ENCODE assay signal across 8 cellular contexts in the genomic region with DNA sequence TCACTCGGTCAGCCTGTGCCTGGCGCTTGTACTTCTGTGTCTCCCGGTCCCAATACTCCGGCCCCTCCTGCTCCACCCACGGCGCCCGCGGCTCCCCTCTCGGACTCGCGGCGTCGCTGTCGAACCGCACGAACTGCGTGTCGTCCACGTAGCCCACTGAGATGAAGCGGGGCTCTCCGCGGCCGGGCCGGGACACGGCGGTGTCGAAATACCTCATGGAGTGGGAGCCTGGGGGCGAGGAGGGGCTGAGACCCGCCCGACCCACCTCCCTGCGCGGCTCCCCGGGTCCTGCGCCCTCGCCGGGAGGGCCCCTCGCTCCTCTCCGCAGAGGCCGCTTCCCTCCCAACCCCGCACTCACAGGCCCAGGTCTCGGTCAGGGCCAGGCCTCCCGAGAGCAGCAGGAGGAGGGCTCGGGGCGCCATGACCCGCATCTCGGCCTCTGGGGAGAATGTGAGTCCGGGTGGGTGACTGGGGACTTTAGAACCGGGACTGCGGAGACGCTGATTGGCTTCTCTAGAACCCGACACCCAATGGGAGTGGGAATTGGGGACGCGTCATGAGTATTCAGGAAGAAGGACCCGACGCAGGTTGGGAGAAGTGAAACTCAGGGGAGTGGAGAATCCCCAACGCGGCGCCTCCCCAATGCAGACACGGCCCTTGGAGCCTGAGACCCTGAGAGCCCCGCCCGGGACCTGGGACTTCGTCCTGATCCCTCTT. TPM values are rescaled to one million over a fixed set of nuclear protein-coding genes. Genes with fewer than 3 reads are reported as not detected.
DNase-seq lines count a peak whose midpoint lies in the region; ATAC-seq and TF ChIP-seq lines count a peak whose summit lies in the region.

Gene HLA-C (minus strand): TSS at position 452 of the 717 bp plus-strand sequence. CDS start 21 bp downstream, at position 431.

- peak within 1 kb of the TSS; percentile 98 to 99 for H3K27ac Mint-ChIP-seq in activated naive CD4-positive, alpha-beta T cell treated with anti-CD3 and anti-CD28 coated beads, Interleukin-2, amount 50 U/mL, for 72 hours

- peaks cover 19 to 27% of the 10 kb centered on the region in 2 experiments; a peak in 2 of 3 replicates for H3K36me3 ChIP-seq in HEK293 (ENCODE audit: control insufficient read depth in 2 of 2, insufficient read depth in 1 of 2, low read length in 2 of 2)

- H3K27ac ChIP-seq in HEK293 (ENCODE audit: extremely low read depth, low read depth, low read length) (peak within 1 kb of the TSS; percentile 81), temporal lobe (ENCODE audit: low read depth, low read length) (peak within 1 kb of the TSS; percentile 56)

- H3K36me3 Mint-ChIP-seq in activated naive CD4-positive, alpha-beta T cell treated with anti-CD3 and anti-CD28 coated beads, Interleukin-2, amount 50 U/mL, for 72 hours, result peaks cover 35 to 37% of the 10 kb centered on the region in 2 donors

- H3K9me3 Mint-ChIP-seq in activated naive CD4-positive, alpha-beta T cell treated with anti-CD3 and anti-CD28 coated beads, Interleukin-2, amount 50 U/mL, for 72 hours, result no peaks in the 10 kb centered on the region

- H3K4me1 ChIP-seq in HEK293 (ENCODE audit: control insufficient read depth, insufficient read depth, low read length), result no peaks in the 10 kb centered on the region

- ATAC-seq in activated naive CD4-positive, alpha-beta T cell treated with anti-CD3 and anti-CD28 coated beads, Interleukin-2, amount 50 U/mL, for 72 hours, result peak; percentile 84 to 91
- peak; percentile 98 for ATAC-seq in omental fat pad (ENCODE audit: low FRiP score)

- peak within 1 kb of the TSS; percentile 88 for H3K4me3 ChIP-seq in HEK293 (ENCODE audit: low read depth, low read length)

- POLR2A ChIA-PET in HEK293 (lab: Yijun Ruan, JAX), result no interaction called here

- CTCF ChIA-PET in HEK293 (lab: Yijun Ruan, JAX), result no interaction called here

- no peaks in the 10 kb centered on the region for H3K9me3 ChIP-seq in HEK293 (ENCODE audit: control insufficient read depth, insufficient read depth, low read depth, low read length)

- peak; percentile 78 for DNase-seq in GF-D8 (lab: John Stamatoyannopoulos, UW)
- peak; percentile 94 for DNase-seq in MV-4-11 (lab: John Stamatoyannopoulos, UW)
- DNase-seq in SKM-1 (lab: John Stamatoyannopoulos, UW; ENCODE audit: unreplicated experiment), result peak; percentile 97
- peak; percentile 77 to 94 for DNase-seq in activated naive CD4-positive, alpha-beta T cell treated with anti-CD3 and anti-CD28 coated beads, Interleukin-2, amount 50 U/mL, for 72 hours (ENCODE audit: low spot score in 2 of 2)
- peak; percentile 93 for DNase-seq in glomerular visceral epithelial cell (ENCODE audit: extremely low spot score)
- DNase-seq in omental fat pad (ENCODE audit: low spot score), result peak; percentile 83

- TF ChIP-seq CTCF in HEK293 (tag by site-specific recombination; IDR thresholded peaks at IDR 0.05), result peak; percentile 75
- TF ChIP-seq CTCF in omental fat pad (IDR thresholded peaks at IDR 0.05), result no peak

TF ChIP-seq in HEK293, 187 proteins besides CTCF, POLR2A, EP300 and RAD21 (continues in another document):
- peak; percentile 57 for TF ChIP-seq ZFHX2 (tag by site-specific recombination; conservative IDR thresholded peaks at IDR 0.05)
- 0 out of 2 replicates have a peak, but pooled peaks have one; percentile 26 for TF ChIP-seq HOXC10 (CRISPR knock-in tag; IDR thresholded peaks at IDR 0.05)
- no peak for TF ChIP-seq ZFP41 (tag by site-specific recombination; IDR thresholded peaks at IDR 0.05; ENCODE audit: borderline replicate concordance)
- peak; percentile 49; the same call in 1 of the 2 replicates for TF ChIP-seq EGR2 (tag by site-specific recombination; IDR thresholded peaks at IDR 0.05; ENCODE audit: low read depth)
- TF ChIP-seq BCL11B (tag by site-specific recombination; IDR thresholded peaks at IDR 0.05; ENCODE audit: low read depth), result peak; percentile 72; the same call in 1 of the 2 replicates
- no peak for TF ChIP-seq ZNF112 (tag by site-specific recombination; IDR thresholded peaks at IDR 0.05)
- no peak for TF ChIP-seq KLF7 (tag by site-specific recombination; IDR thresholded peaks at IDR 0.05; ENCODE audit: borderline replicate concordance)
- TF ChIP-seq ZBTB20 (tag by site-specific recombination; IDR thresholded peaks at IDR 0.05), result peak; percentile 73; the same call in 1 of the 2 replicates
- TF ChIP-seq, protein P1, sequence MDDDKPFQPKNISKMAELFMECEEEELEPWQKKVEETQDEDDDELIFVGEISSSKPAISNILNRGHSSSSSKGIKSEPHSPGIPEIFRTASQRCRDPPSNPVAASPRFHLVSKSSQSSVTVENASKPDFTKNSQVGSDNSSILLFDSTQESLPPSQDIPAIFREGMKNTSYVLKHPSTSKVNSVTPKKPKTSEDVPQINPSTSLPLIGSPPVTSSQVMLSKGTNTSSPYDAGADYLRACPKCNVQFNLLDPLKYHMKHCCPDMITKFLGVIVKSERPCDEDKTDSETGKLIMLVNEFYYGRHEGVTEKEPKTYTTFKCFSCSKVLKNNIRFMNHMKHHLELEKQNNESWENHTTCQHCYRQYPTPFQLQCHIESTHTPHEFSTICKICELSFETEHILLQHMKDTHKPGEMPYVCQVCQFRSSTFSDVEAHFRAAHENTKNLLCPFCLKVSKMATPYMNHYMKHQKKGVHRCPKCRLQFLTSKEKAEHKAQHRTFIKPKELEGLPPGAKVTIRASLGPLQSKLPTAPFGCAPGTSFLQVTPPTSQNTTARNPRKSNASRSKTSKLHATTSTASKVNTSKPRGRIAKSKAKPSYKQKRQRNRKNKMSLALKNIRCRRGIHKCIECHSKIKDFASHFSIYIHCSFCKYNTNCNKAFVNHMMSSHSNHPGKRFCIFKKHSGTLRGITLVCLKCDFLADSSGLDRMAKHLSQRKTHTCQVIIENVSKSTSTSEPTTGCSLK (tag by site-specific recombination; IDR thresholded peaks at IDR 0.05), result no peak
- TF ChIP-seq, protein P2, sequence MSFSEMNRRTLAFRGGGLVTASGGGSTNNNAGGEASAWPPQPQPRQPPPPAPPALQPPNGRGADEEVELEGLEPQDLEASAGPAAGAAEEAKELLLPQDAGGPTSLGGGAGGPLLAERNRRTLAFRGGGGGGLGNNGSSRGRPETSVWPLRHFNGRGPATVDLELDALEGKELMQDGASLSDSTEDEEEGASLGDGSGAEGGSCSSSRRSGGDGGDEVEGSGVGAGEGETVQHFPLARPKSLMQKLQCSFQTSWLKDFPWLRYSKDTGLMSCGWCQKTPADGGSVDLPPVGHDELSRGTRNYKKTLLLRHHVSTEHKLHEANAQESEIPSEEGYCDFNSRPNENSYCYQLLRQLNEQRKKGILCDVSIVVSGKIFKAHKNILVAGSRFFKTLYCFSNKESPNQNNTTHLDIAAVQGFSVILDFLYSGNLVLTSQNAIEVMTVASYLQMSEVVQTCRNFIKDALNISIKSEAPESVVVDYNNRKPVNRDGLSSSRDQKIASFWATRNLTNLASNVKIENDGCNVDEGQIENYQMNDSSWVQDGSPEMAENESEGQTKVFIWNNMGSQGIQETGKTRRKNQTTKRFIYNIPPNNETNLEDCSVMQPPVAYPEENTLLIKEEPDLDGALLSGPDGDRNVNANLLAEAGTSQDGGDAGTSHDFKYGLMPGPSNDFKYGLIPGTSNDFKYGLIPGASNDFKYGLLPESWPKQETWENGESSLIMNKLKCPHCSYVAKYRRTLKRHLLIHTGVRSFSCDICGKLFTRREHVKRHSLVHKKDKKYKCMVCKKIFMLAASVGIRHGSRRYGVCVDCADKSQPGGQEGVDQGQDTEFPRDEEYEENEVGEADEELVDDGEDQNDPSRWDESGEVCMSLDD (tag by site-specific recombination; IDR thresholded peaks at IDR 0.05), result 0 out of 2 replicates have a peak, but pooled peaks have one; percentile 43
- no peak for TF ChIP-seq ZNF26 (tag by site-specific recombination; IDR thresholded peaks at IDR 0.05)
- no peak for TF ChIP-seq SALL2 (tag by site-specific recombination; IDR thresholded peaks at IDR 0.05; ENCODE audit: borderline replicate concordance)
- TF ChIP-seq, protein P3, sequence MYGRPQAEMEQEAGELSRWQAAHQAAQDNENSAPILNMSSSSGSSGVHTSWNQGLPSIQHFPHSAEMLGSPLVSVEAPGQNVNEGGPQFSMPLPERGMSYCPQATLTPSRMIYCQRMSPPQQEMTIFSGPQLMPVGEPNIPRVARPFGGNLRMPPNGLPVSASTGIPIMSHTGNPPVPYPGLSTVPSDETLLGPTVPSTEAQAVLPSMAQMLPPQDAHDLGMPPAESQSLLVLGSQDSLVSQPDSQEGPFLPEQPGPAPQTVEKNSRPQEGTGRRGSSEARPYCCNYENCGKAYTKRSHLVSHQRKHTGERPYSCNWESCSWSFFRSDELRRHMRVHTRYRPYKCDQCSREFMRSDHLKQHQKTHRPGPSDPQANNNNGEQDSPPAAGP (tag by site-specific recombination; IDR thresholded peaks at IDR 0.05), result no peak
- TF ChIP-seq ZBTB26 (tag by site-specific recombination; optimal IDR thresholded peaks at IDR 0.05), result peak; percentile 52
- peak; percentile 71 for TF ChIP-seq ZNF2 (tag by site-specific recombination; IDR thresholded peaks at IDR 0.05)
- no peak for TF ChIP-seq ZFP3 (tag by site-specific recombination; IDR thresholded peaks at IDR 0.05; ENCODE audit: low read depth)

RNA-seq across cellular contexts. Expression of gene HLA-C, which starts in this region (rescaled TPM):
- total RNA-seq in activated naive CD4-positive, alpha-beta T cell treated with anti-CD3 and anti-CD28 coated beads, Interleukin-2, amount 50 U/mL, for 72 hours, result 1,000 to 10,000 TPM in 1 of 2 donors, 100 to 1,000 TPM in 1; 501 to 2,234 TPM
- total RNA-seq in omental fat pad (100 to 1,000 TPM; 210 to 923 (median 462) TPM), temporal lobe (3.2 TPM)

Comparison
In these comparisons a context has a peak if more than half of its experiments do, and no peak if none do; other contexts are left out.
1. Peak in every context shown above with its lines: DNase-seq, ATAC-seq, H3K4me3 ChIP-seq and H3K27ac ChIP-seq.
2. RNA of gene HLA-C (total RNA-seq): 501 to 2,234 TPM in activated naive CD4-positive, alpha-beta T cell treated with anti-CD3 and anti-CD28 coated beads, Interleukin-2, amount 50 U/mL, for 72 hours and 210 to 923 TPM in omental fat pad; 3.2 TPM in temporal lobe (single experiment); every median in the first group is over 10 times any median in the second.